8 cellular contexts compared by ENCODE assay signal in genomic region chr12:33026791-33027190, GRCh38.
"Had no signal": no experiment of that assay in that cellular context is flagged by ENCODE, and none has a peak within 500 bp of the region (broad histone marks: within the 10 kb centered on the region; RNA-seq: fewer than 3 reads in every experiment).

No MANE protein-coding gene starts in this region.

- H3K9ac ChIP-seq: GM23248 had no signal

- ATAC-seq: HCT116 had no signal

- DNase-seq: GM23248, GOT3, H7, HFFc6, KG1 had no signal

- H2AFZ ChIP-seq: GM23248 had no signal

- H3K36me3 ChIP-seq: HAP-1 had no signal

- H3K9me3 ChIP-seq: HAP-1 had no signal

- H3K27ac ChIP-seq: GM23248, HL-60 had no signal

- H3K4me1 ChIP-seq: HAP-1 had no signal

- H3K4me3 ChIP-seq: GM23248, HAP-1 had no signal
